Comparison of ENCODE assay signal across 1 cellular context in genomic region chr17:28861393-28862203, GRCh38.
TF ChIP-seq lines count a peak whose summit lies in the region.

No MANE protein-coding gene starts in this region.

TF ChIP-seq in K562, 482 proteins besides CTCF, POLR2A, EP300 and RAD21 (continued from another document and continues in another):
- TF ChIP-seq PHTF2 (CRISPR knock-in tag; IDR thresholded peaks at IDR 0.05) (no peak), HLTF (IDR thresholded peaks at IDR 0.05) (peak; percentile 9; the same call in 1 of the 2 replicates), MEF2D (tag; conservative IDR thresholded peaks at IDR 0.05; ENCODE audit: low read depth) (0 out of 2 replicates have a peak, but pooled peaks have one; percentile 27), PRPF4 (IDR thresholded peaks at IDR 0.05; ENCODE audit: insufficient read depth, low read depth, low read length, poor library complexity, severe bottlenecking) (no peak), RUNX1 (IDR thresholded peaks at IDR 0.05; ENCODE audit: low read depth) (0 out of 2 replicates have a peak, but pooled peaks have one; percentile 29), TBL1XR1 (IDR thresholded peaks at IDR 0.05; ENCODE audit: low read length in 2 of 2) (no peak; a peak in 2 of 4 replicates), POU5F1 (IDR thresholded peaks at IDR 0.05; ENCODE audit: borderline replicate concordance, low read depth, low read length, partially characterized antibody) (no peak), CBX3 (IDR thresholded peaks at IDR 0.05; ENCODE audit: borderline replicate concordance in 1 of 2, low read length in 2 of 2) (peak in 1 of 2 experiments; percentile 19; a peak in 1 of 3 replicates), POLR3G (IDR thresholded peaks at IDR 0.05; ENCODE audit: extremely low read depth, insufficient read length, insufficient replicate concordance) (no peak), BCOR (IDR thresholded peaks at IDR 0.05) (no peak), ZNF347 (CRISPR knock-in tag; IDR thresholded peaks at IDR 0.05; ENCODE audit: low read depth) (no peak), PPARD (CRISPR knock-in tag; IDR thresholded peaks at IDR 0.05) (no peak), STAT5B (CRISPR knock-in tag; IDR thresholded peaks at IDR 0.05) (no peak), RHOXF2B (CRISPR knock-in tag; conservative IDR thresholded peaks at IDR 0.05) (no peak), ZNF311 (CRISPR knock-in tag; IDR thresholded peaks at IDR 0.05) (no peak), ZNF280A (IDR thresholded peaks at IDR 0.05; ENCODE audit: low read depth, partially characterized antibody) (no peak), ZNF354B (CRISPR knock-in tag; IDR thresholded peaks at IDR 0.05) (no peak), ZMIZ1 (IDR thresholded peaks at IDR 0.05; ENCODE audit: low read depth in 2 of 2, low read length in 2 of 2) (no peak), ARHGAP35 (IDR thresholded peaks at IDR 0.05; ENCODE audit: partially characterized antibody) (no peak), ELF1 (tag; IDR thresholded peaks at IDR 0.05) (peak; percentile 75; the same call in 1 of the 2 replicates), ARID2 (IDR thresholded peaks at IDR 0.05) (no peak), NFXL1 (CRISPR knock-in tag; IDR thresholded peaks at IDR 0.05) (no peak), CBFB (CRISPR knock-in tag; IDR thresholded peaks at IDR 0.05) (peak; percentile 73; the same call in 1 of the 2 replicates), ZNF717 (CRISPR knock-in tag; IDR thresholded peaks at IDR 0.05) (no peak), RREB1 (CRISPR knock-in tag; IDR thresholded peaks at IDR 0.05) (no peak), ZFP91 (CRISPR knock-in tag; IDR thresholded peaks at IDR 0.05) (no peak), GTF2B (IDR thresholded peaks at IDR 0.05; ENCODE audit: extremely low read depth, insufficient read length) (peak; percentile 82), RBM17 (IDR thresholded peaks at IDR 0.05; ENCODE audit: borderline replicate concordance, low read depth, low read length) (no peak), ZNF518B (CRISPR knock-in tag; IDR thresholded peaks at IDR 0.05) (no peak), NCOA4 (IDR thresholded peaks at IDR 0.05; ENCODE audit: partially characterized antibody) (no peak), EGR1 (conservative IDR thresholded peaks at IDR 0.05) (no peak), PREB (CRISPR knock-in tag; IDR thresholded peaks at IDR 0.05) (no peak), ARNT (IDR thresholded peaks at IDR 0.05) (0 out of 4 replicates have a peak, but pooled peaks of 1 of the 2 experiments have one; percentile 60), ESRRB (CRISPR knock-in tag; IDR thresholded peaks at IDR 0.05; ENCODE audit: borderline replicate concordance) (no peak), ZNF217 (CRISPR knock-in tag; IDR thresholded peaks at IDR 0.05) (no peak), CREB5 (CRISPR knock-in tag; IDR thresholded peaks at IDR 0.05) (no peak), ZNF12 (CRISPR knock-in tag; IDR thresholded peaks at IDR 0.05) (no peak), JUND (IDR thresholded peaks at IDR 0.05; ENCODE audit: borderline replicate concordance, low read depth, low read length) (no peak; the same call in 1 of the 2 replicates), JUND (tag; IDR thresholded peaks at IDR 0.05; ENCODE audit: borderline replicate concordance, low read depth, low read length) (peak; percentile 71; the same call in 2 of the 3 replicates), TSC22D4 (tag; IDR thresholded peaks at IDR 0.05) (no peak), MCM2 (IDR thresholded peaks at IDR 0.05; ENCODE audit: low read depth) (no peak), MLLT1 (IDR thresholded peaks at IDR 0.05) (peak; percentile 35 to 89)
